ENCODE assay signal across 11 cellular contexts in the genomic region with DNA sequence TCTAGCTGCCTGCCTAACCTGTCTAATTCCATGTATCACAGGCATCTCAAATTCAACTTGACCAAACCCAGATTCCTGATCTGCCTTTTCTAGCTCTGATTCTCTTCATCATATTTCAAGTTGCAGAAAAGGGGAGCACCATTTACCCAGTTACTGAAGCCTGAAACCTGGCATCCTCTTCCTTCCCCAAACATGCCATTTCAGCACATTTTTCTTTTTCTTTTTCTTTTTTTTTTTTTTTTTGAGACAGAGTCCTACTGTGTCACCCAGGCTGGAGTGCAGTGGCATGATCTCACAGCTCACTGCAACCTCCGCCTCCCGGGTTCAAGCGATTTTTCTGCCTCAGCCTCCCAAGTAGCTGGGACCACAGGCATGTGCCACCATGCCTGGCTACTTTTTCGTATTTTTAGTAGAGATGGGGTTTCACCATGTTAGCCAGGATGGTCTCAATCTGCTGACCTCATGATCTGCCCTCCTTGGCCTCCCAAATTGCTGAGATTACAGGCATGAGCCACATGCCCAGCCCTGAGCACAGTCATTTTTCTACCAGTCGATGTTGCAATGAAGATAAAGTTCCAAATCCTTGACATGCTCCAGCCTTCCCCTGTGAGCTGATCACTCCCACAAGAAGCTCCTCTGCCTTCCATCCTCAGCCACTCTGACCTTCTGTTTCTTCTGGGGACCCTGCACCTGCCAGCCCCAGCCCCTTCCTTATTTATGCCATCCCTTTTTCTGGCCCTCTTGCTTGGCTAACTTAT. TPM values are rescaled to one million over a fixed set of nuclear protein-coding genes. Genes with fewer than 3 reads are reported as not detected.
DNase-seq lines count a peak whose midpoint lies in the region; ATAC-seq and TF ChIP-seq lines count a peak whose summit lies in the region.
"Had no signal": no experiment of that assay in that cellular context is flagged by ENCODE, and none has a peak within 500 bp of the region (broad histone marks: within the 10 kb centered on the region; RNA-seq: fewer than 3 reads in every experiment).

No MANE protein-coding gene starts in this region.

- H3K4me1 Mint-ChIP-seq in activated naive CD8-positive, alpha-beta T cell treated with anti-CD3 and anti-CD28 coated beads, Interleukin-2, amount 50 U/mL, for 24 hours = peaks cover 13% of the 10 kb centered on the region
- H3K4me1 Mint-ChIP-seq in naive thymus-derived CD8-positive, alpha-beta T cell = peaks cover 4 to 15% (median 10%) of the 10 kb centered on the region in 4 donors

- WGBS in esophagus squamous epithelium, 2 donors = 74 to 90% methylated on average over 4 to 5 of the region's 5 CpGs

- peaks cover 0 to 4% (median 0%) of the 10 kb centered on the region in 3 donors for H3K4me1 ChIP-seq in esophagus squamous epithelium

- intact Hi-C loops in esophagus squamous epithelium (cut with DNase I) = no loop called here

- DNase-seq in activated naive CD8-positive, alpha-beta T cell treated with anti-CD3 and anti-CD28 coated beads, Interleukin-2, amount 50 U/mL, for 24 hours = no peak
- DNase-seq in naive thymus-derived CD8-positive, alpha-beta T cell = no peak
- DNase-seq in DMS114 treated with DMSO at 0.1 percent for 48 hours (lab: John Stamatoyannopoulos, UW; ENCODE audit: unreplicated experiment) (no peak), brain microvascular endothelial cell (no peak), esophagus squamous epithelium (lab: John Stamatoyannopoulos, UW) (no peak), cerebellum (ENCODE audit: low spot score) (no peak)
- DNase-seq: activated CD4-positive, CD25-positive, alpha-beta regulatory T cell treated with anti-CD3 and anti-CD28 coated beads, Interleukin-2, amount 50 U/mL, for 72 hours; NCI-H1105 treated with DMSO at 0.1 percent for 48 hours had no signal

- H3K4me3 Mint-ChIP-seq in activated naive CD8-positive, alpha-beta T cell treated with anti-CD3 and anti-CD28 coated beads, Interleukin-2, amount 50 U/mL, for 24 hours = no peak overlapping the region
- H3K4me3 Mint-ChIP-seq in naive thymus-derived CD8-positive, alpha-beta T cell = peak overlapping the region in 8 of 10 donors; percentile 46 to 75 (median 68)

- POLR2A ChIA-PET in naive thymus-derived CD8-positive, alpha-beta T cell (lab: Charles Lee) = no interaction called here

- peak overlapping the region; percentile 59 for H3K27ac Mint-ChIP-seq in activated naive CD8-positive, alpha-beta T cell treated with anti-CD3 and anti-CD28 coated beads, Interleukin-2, amount 50 U/mL, for 24 hours
- H3K27ac Mint-ChIP-seq in naive thymus-derived CD8-positive, alpha-beta T cell = peak overlapping the region in 8 of 10 donors; percentile 70 to 88 (median 79)

- no peaks in the 10 kb centered on the region for H3K9me3 ChIP-seq in esophagus squamous epithelium

- no peaks in the 10 kb centered on the region for H3K27me3 Mint-ChIP-seq in activated naive CD8-positive, alpha-beta T cell treated with anti-CD3 and anti-CD28 coated beads, Interleukin-2, amount 50 U/mL, for 24 hours
- no peaks in the 10 kb centered on the region for H3K27me3 Mint-ChIP-seq in naive thymus-derived CD8-positive, alpha-beta T cell

- H3K27ac ChIP-seq in brain microvascular endothelial cell (no peak overlapping the region), esophagus squamous epithelium (no peak overlapping the region)
- H3K27ac ChIP-seq: cardiac muscle cell had no signal

- no peaks in the 10 kb centered on the region for H3K9me3 Mint-ChIP-seq in activated naive CD8-positive, alpha-beta T cell treated with anti-CD3 and anti-CD28 coated beads, Interleukin-2, amount 50 U/mL, for 24 hours
- H3K9me3 Mint-ChIP-seq in naive thymus-derived CD8-positive, alpha-beta T cell = no peaks in the 10 kb centered on the region

- no peaks in the 10 kb centered on the region for H3K36me3 Mint-ChIP-seq in activated naive CD8-positive, alpha-beta T cell treated with anti-CD3 and anti-CD28 coated beads, Interleukin-2, amount 50 U/mL, for 24 hours (ENCODE audit: low read depth)
- peaks cover 0 to 44% (median 14%) of the 10 kb centered on the region in 3 donors for H3K36me3 Mint-ChIP-seq in naive thymus-derived CD8-positive, alpha-beta T cell

- H3K27me3 ChIP-seq in brain microvascular endothelial cell (replicated peaks) (no peaks in the 10 kb centered on the region), esophagus squamous epithelium (no peaks in the 10 kb centered on the region)
- H3K27me3 ChIP-seq: cardiac muscle cell had no signal

- TF ChIP-seq POLR2A in esophagus squamous epithelium (IDR thresholded peaks at IDR 0.05) = no peak

- H3K36me3 ChIP-seq in brain microvascular endothelial cell (replicated peaks) = no peaks in the 10 kb centered on the region
- H3K36me3 ChIP-seq in esophagus squamous epithelium = peaks cover 0 to 44% (median 0%) of the 10 kb centered on the region in 3 donors
- H3K36me3 ChIP-seq: cardiac muscle cell had no signal

- ATAC-seq in GM18907 (IDR thresholded peaks at IDR 0.05; ENCODE audit: unreplicated experiment) (peak; percentile 16), HG02884 (IDR thresholded peaks at IDR 0.05; ENCODE audit: unreplicated experiment) (peak; percentile 12)
- no peak for ATAC-seq in activated naive CD8-positive, alpha-beta T cell treated with anti-CD3 and anti-CD28 coated beads, Interleukin-2, amount 50 U/mL, for 24 hours
- ATAC-seq in naive thymus-derived CD8-positive, alpha-beta T cell = no peak

- in situ Hi-C loops in brain microvascular endothelial cell (cut with HindIII; ENCODE audit: low pct_ligation_motif_present, low sequenced_read_pairs) = no loop called here

- H3K4me3 ChIP-seq in brain microvascular endothelial cell (ENCODE audit: low read depth, low read length) = no peak overlapping the region
- no peak overlapping the region for H3K4me3 ChIP-seq in esophagus squamous epithelium
- H3K4me3 ChIP-seq: cardiac muscle cell had no signal

- TF ChIP-seq CTCF in brain microvascular endothelial cell (IDR thresholded peaks at IDR 0.05; ENCODE audit: low read depth, low read length, missing control alignments) (no peak), esophagus squamous epithelium (IDR thresholded peaks at IDR 0.05) (no peak)

RNA-seq across cellular contexts. Expression of a gene that starts 32.2 kb away (rescaled TPM):
- total RNA-seq in naive thymus-derived CD8-positive, alpha-beta T cell = 1 to 10 TPM; 4.5 to 5.5 TPM
- 1 to 10 TPM in 1 of 3 donors, under 1 TPM in 2; 0.51 to 1.2 (median 0.80) TPM for polyA plus RNA-seq in naive thymus-derived CD8-positive, alpha-beta T cell
- total RNA-seq in esophagus squamous epithelium (1 to 10 TPM; 3.6 to 5.0 (median 3.8) TPM), cerebellum (7.9 TPM)

Comparison
In these comparisons a context has a peak if more than half of its experiments do, and no peak if none do; other contexts are left out.
1. ATAC-seq: peak in GM18907 (single experiment) and HG02884 (single experiment); none in activated naive CD8-positive, alpha-beta T cell treated with anti-CD3 and anti-CD28 coated beads, Interleukin-2, amount 50 U/mL, for 24 hours (single experiment) and naive thymus-derived CD8-positive, alpha-beta T cell (0 of 2).